ENCODE assay signal across 8 cellular contexts in genomic region chr14:61438860-61439765, GRCh38.
DNase-seq lines count a peak whose midpoint lies in the region; ATAC-seq and TF ChIP-seq lines count a peak whose summit lies in the region.

No MANE protein-coding gene starts in this region.

- no peaks in the 10 kb centered on the region for H3K36me3 Mint-ChIP-seq in HFFc6 (ENCODE audit: low read depth)
- H3K36me3 Mint-ChIP-seq in MCF 10A (ENCODE audit: insufficient read depth, unreplicated experiment): no peaks in the 10 kb centered on the region

- WGBS in stomach, 5 donors: 15 to 22% (median 19%) methylated on average over 12 of the region's 12 CpGs

- H3K27me3 ChIP-seq in stomach: no peaks in the 10 kb centered on the region

- H3K4me1 Mint-ChIP-seq in HFFc6 (ENCODE audit: low read depth) (peaks cover 17% of the 10 kb centered on the region), MCF 10A (ENCODE audit: insufficient read depth, unreplicated experiment) (peaks cover 17% of the 10 kb centered on the region)

- H3K4me3 ChIP-seq in stomach: peak overlapping the region in 2 of 4 donors; percentile 10 to 25

- TF ChIP-seq POLR2A in stomach (IDR thresholded peaks at IDR 0.05): no peak

- peak; percentile 98 for ATAC-seq in left colon
- no peak for ATAC-seq in HG03354 (IDR thresholded peaks at IDR 0.05; ENCODE audit: poor library complexity, severe bottlenecking, unreplicated experiment)

- TF ChIP-seq EP300 in stomach (IDR thresholded peaks at IDR 0.05): no peak

- TF ChIP-seq CTCF in HFFc6 (IDR thresholded peaks at IDR 0.05) (no peak), MCF 10A (IDR thresholded peaks at IDR 0.05; ENCODE audit: unreplicated experiment) (no peak), stomach (IDR thresholded peaks at IDR 0.05) (no peak)

- no peaks in the 10 kb centered on the region for H3K9me3 Mint-ChIP-seq in HFFc6
- H3K9me3 Mint-ChIP-seq in MCF 10A (ENCODE audit: unreplicated experiment): no peaks in the 10 kb centered on the region

- intact Hi-C loops in MCF 10A (cut with micrococcal nuclease): no loop called here
- intact Hi-C loops in left colon (cut with DNase I, micrococcal nuclease): no loop called here
- intact Hi-C loops in stomach (cut with DNase I; ENCODE audit: low total_unique reads): no loop called here

- peaks cover 16% of the 10 kb centered on the region for H3K27me3 Mint-ChIP-seq in HFFc6 (ENCODE audit: insufficient read depth)
- no peaks in the 10 kb centered on the region for H3K27me3 Mint-ChIP-seq in MCF 10A (ENCODE audit: insufficient read depth, unreplicated experiment)

- H3K4me3 Mint-ChIP-seq in HFFc6 (peak overlapping the region; percentile 67), MCF 10A (ENCODE audit: unreplicated experiment) (peak overlapping the region; percentile 68)

- H3K36me3 ChIP-seq in stomach: no peaks in the 10 kb centered on the region

- POLR2A ChIA-PET in MCF 10A (lab: Yijun Ruan, JAX): interaction anchor here (0.7 to 3.3 kb wide), 6 partner anchors 10 to 154 kb away, joined by 3 to 21 read pairs (median 6); partner anchors contain the start of gene PRKCH

- DNase-seq in ELF-1 (ENCODE audit: low read depth, low spot score): peak; percentile 67
- DNase-seq in HFFc6: peak; percentile 55
- DNase-seq in OCI-M1 (lab: John Stamatoyannopoulos, UW): peak; percentile 33
- peak; percentile 92 for DNase-seq in MCF 10A (ENCODE audit: unreplicated experiment)
- DNase-seq in left colon: peak; percentile 28 to 38
- DNase-seq in stomach: peak; percentile 61
- DNase-seq in NCI-H1417 treated with DMSO at 0.1 percent for 48 hours (lab: John Stamatoyannopoulos, UW): no peak

- H3K27ac ChIP-seq in stomach: peak overlapping the region; percentile 25 to 62 (median 42)

- no TSS peak for BruUV-seq in MCF 10A (replicated peaks; lab: Mats Ljungman, UMichigan)

- CTCF ChIA-PET in MCF 10A (lab: Yijun Ruan, JAX): interaction anchor here (2.1 kb wide), 1 partner anchor 398 kb away, joined by 8 read pairs; no protein-coding TSS in a partner anchor

- no peaks in the 10 kb centered on the region for H3K9me3 ChIP-seq in stomach

- peaks cover 12 to 38% (median 18%) of the 10 kb centered on the region in 4 donors for H3K4me1 ChIP-seq in stomach

- H3K27ac Mint-ChIP-seq in HFFc6 (0 out of 2 replicates have a peak overlapping the region, but pooled peaks have one; percentile 2), MCF 10A (ENCODE audit: low read depth, unreplicated experiment) (peak overlapping the region; percentile 86)
